In the genomic region with DNA sequence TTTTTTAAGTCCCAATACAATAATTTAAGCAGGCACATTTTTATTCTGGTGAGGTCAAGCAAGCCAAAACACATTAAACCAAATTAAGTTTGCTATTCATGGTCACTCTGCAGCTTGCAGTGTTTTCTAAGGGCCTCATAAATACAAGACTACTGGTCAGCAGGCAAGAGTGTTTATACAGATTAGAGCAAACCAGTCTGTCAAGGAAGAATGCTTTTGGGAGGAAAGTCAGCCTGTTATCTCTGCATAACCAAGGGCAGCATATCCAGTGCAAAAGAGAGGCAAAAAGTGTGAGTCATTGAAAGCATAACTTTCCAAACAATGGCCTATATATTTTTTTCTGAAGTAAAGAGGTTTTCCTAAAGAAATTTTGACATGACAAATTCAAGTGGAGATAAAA, we compare ENCODE assay signal across 1 cellular context.
A peak's percentile ranks its signal among the peaks of the same experiment; 100 is the strongest.
TF ChIP-seq lines count a peak whose summit lies in the region.

No MANE protein-coding gene starts in this region.

TF ChIP-seq in K562, 482 proteins besides CTCF, POLR2A, EP300 and RAD21 (continued from another document and continues in another):
- no peak for TF ChIP-seq ZNF668 (CRISPR knock-in tag; IDR thresholded peaks at IDR 0.05)
- TF ChIP-seq DNMT1 (IDR thresholded peaks at IDR 0.05), result no peak
- TF ChIP-seq EWSR1 (IDR thresholded peaks at IDR 0.05; ENCODE audit: borderline replicate concordance, low read depth, partially characterized antibody), result no peak
- TF ChIP-seq STAT5A (IDR thresholded peaks at IDR 0.05; ENCODE audit: borderline replicate concordance, low read length), result peak; percentile 84
- TF ChIP-seq ZNF217 (CRISPR knock-in tag; IDR thresholded peaks at IDR 0.05), result no peak
- TF ChIP-seq, protein P1, sequence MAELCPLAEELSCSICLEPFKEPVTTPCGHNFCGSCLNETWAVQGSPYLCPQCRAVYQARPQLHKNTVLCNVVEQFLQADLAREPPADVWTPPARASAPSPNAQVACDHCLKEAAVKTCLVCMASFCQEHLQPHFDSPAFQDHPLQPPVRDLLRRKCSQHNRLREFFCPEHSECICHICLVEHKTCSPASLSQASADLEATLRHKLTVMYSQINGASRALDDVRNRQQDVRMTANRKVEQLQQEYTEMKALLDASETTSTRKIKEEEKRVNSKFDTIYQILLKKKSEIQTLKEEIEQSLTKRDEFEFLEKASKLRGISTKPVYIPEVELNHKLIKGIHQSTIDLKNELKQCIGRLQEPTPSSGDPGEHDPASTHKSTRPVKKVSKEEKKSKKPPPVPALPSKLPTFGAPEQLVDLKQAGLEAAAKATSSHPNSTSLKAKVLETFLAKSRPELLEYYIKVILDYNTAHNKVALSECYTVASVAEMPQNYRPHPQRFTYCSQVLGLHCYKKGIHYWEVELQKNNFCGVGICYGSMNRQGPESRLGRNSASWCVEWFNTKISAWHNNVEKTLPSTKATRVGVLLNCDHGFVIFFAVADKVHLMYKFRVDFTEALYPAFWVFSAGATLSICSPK (IDR thresholded peaks at IDR 0.05; ENCODE audit: borderline replicate concordance), result no peak
- TF ChIP-seq UBTF (IDR thresholded peaks at IDR 0.05; ENCODE audit: borderline replicate concordance in 1 of 2, low read depth in 2 of 2, low read length in 2 of 2), result no peak
- TF ChIP-seq PHF20 (IDR thresholded peaks at IDR 0.05; ENCODE audit: partially characterized antibody), result no peak
- no peak for TF ChIP-seq ZNF165 (CRISPR knock-in tag; IDR thresholded peaks at IDR 0.05; ENCODE audit: borderline replicate concordance)
- TF ChIP-seq, protein P2, sequence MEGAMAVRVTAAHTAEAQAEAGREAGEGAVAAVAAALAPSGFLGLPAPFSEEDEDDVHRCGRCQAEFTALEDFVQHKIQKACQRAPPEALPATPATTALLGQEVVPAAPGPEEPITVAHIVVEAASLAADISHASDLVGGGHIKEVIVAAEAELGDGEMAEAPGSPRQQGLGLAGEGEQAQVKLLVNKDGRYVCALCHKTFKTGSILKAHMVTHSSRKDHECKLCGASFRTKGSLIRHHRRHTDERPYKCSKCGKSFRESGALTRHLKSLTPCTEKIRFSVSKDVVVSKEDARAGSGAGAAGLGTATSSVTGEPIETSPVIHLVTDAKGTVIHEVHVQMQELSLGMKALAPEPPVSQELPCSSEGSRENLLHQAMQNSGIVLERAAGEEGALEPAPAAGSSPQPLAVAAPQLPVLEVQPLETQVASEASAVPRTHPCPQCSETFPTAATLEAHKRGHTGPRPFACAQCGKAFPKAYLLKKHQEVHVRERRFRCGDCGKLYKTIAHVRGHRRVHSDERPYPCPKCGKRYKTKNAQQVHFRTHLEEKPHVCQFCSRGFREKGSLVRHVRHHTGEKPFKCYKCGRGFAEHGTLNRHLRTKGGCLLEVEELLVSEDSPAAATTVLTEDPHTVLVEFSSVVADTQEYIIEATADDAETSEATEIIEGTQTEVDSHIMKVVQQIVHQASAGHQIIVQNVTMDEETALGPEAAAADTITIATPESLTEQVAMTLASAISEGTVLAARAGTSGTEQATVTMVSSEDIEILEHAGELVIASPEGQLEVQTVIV (CRISPR knock-in tag; IDR thresholded peaks at IDR 0.05; ENCODE audit: borderline replicate concordance), result no peak
- TF ChIP-seq NR2C1 (IDR thresholded peaks at IDR 0.05), result no peak
- TF ChIP-seq NR2C1 (tag; IDR thresholded peaks at IDR 0.05), result no peak
- no peak for TF ChIP-seq SIN3B (IDR thresholded peaks at IDR 0.05; ENCODE audit: low read depth)
- TF ChIP-seq, protein P3, sequence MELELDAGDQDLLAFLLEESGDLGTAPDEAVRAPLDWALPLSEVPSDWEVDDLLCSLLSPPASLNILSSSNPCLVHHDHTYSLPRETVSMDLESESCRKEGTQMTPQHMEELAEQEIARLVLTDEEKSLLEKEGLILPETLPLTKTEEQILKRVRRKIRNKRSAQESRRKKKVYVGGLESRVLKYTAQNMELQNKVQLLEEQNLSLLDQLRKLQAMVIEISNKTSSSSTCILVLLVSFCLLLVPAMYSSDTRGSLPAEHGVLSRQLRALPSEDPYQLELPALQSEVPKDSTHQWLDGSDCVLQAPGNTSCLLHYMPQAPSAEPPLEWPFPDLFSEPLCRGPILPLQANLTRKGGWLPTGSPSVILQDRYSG (tag; conservative IDR thresholded peaks at IDR 0.05; ENCODE audit: low read depth), result no peak
- no peak for TF ChIP-seq XRCC3 (IDR thresholded peaks at IDR 0.05)
- no peak for TF ChIP-seq PTRF (tag; IDR thresholded peaks at IDR 0.05)
- peak; percentile 69 to 75; a peak in 3 of 4 replicates for TF ChIP-seq TRIM24 (IDR thresholded peaks at IDR 0.05)
- TF ChIP-seq NR0B1 (IDR thresholded peaks at IDR 0.05; ENCODE audit: partially characterized antibody), result no peak
- TF ChIP-seq, protein P4, sequence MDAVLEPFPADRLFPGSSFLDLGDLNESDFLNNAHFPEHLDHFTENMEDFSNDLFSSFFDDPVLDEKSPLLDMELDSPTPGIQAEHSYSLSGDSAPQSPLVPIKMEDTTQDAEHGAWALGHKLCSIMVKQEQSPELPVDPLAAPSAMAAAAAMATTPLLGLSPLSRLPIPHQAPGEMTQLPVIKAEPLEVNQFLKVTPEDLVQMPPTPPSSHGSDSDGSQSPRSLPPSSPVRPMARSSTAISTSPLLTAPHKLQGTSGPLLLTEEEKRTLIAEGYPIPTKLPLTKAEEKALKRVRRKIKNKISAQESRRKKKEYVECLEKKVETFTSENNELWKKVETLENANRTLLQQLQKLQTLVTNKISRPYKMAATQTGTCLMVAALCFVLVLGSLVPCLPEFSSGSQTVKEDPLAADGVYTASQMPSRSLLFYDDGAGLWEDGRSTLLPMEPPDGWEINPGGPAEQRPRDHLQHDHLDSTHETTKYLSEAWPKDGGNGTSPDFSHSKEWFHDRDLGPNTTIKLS (IDR thresholded peaks at IDR 0.05; ENCODE audit: borderline replicate concordance, low read depth), result no peak
- TF ChIP-seq ZBTB12 (CRISPR knock-in tag; IDR thresholded peaks at IDR 0.05), result no peak
- no peak for TF ChIP-seq POLR2B (IDR thresholded peaks at IDR 0.05; ENCODE audit: low read depth, partially characterized antibody)
- no peak for TF ChIP-seq IRF2 (CRISPR knock-in tag; IDR thresholded peaks at IDR 0.05)
- TF ChIP-seq BCOR (IDR thresholded peaks at IDR 0.05), result peak; percentile 44; the same call in 1 of the 2 replicates
- no peak for TF ChIP-seq PHTF2 (CRISPR knock-in tag; IDR thresholded peaks at IDR 0.05)
- TF ChIP-seq SRF (CRISPR knock-in tag; IDR thresholded peaks at IDR 0.05), result no peak
- TF ChIP-seq, protein P5, sequence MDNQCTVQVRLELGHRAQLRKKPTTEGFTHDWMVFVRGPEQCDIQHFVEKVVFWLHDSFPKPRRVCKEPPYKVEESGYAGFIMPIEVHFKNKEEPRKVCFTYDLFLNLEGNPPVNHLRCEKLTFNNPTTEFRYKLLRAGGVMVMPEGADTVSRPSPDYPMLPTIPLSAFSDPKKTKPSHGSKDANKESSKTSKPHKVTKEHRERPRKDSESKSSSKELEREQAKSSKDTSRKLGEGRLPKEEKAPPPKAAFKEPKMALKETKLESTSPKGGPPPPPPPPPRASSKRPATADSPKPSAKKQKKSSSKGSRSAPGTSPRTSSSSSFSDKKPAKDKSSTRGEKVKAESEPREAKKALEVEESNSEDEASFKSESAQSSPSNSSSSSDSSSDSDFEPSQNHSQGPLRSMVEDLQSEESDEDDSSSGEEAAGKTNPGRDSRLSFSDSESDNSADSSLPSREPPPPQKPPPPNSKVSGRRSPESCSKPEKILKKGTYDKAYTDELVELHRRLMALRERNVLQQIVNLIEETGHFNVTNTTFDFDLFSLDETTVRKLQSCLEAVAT (IDR thresholded peaks at IDR 0.05), result no peak
- TF ChIP-seq PRMT5 (CRISPR knock-in tag; IDR thresholded peaks at IDR 0.05), result no peak
- TF ChIP-seq HSF4 (CRISPR knock-in tag; IDR thresholded peaks at IDR 0.05; ENCODE audit: borderline replicate concordance), result no peak
- TF ChIP-seq ESRRA (IDR thresholded peaks at IDR 0.05; ENCODE audit: borderline replicate concordance, low read depth), result peak; percentile 28; the same call in 1 of the 2 replicates
- no peak for TF ChIP-seq ZNF511 (CRISPR knock-in tag; IDR thresholded peaks at IDR 0.05)
- TF ChIP-seq, protein P6, sequence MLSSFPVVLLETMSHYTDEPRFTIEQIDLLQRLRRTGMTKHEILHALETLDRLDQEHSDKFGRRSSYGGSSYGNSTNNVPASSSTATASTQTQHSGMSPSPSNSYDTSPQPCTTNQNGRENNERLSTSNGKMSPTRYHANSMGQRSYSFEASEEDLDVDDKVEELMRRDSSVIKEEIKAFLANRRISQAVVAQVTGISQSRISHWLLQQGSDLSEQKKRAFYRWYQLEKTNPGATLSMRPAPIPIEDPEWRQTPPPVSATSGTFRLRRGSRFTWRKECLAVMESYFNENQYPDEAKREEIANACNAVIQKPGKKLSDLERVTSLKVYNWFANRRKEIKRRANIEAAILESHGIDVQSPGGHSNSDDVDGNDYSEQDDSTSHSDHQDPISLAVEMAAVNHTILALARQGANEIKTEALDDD (IDR thresholded peaks at IDR 0.05), result peak; percentile 99
- peak; percentile 54; the same call in 1 of the 2 replicates for TF ChIP-seq CTBP1 (IDR thresholded peaks at IDR 0.05; ENCODE audit: borderline replicate concordance)
- no peak for TF ChIP-seq SRSF7 (optimal IDR thresholded peaks at IDR 0.05; ENCODE audit: low read depth, low read length)
- TF ChIP-seq ZC3H11A (IDR thresholded peaks at IDR 0.05; ENCODE audit: low read depth, low read length), result no peak
- no peak for TF ChIP-seq ZNF146 (CRISPR knock-in tag; IDR thresholded peaks at IDR 0.05; ENCODE audit: unreplicated experiment)
- TF ChIP-seq CHCHD3 (CRISPR knock-in tag; IDR thresholded peaks at IDR 0.05), result no peak
- TF ChIP-seq ZNF589 (CRISPR knock-in tag; IDR thresholded peaks at IDR 0.05; ENCODE audit: low read depth), result 0 out of 2 replicates have a peak, but pooled peaks have one; percentile 45
- peak; percentile 95 for TF ChIP-seq ARID1B (IDR thresholded peaks at IDR 0.05)
- peak; percentile 51; the same call in 1 of the 2 replicates for TF ChIP-seq ZEB2 (IDR thresholded peaks at IDR 0.05)
- no peak for TF ChIP-seq GTF3C2 (IDR thresholded peaks at IDR 0.05; ENCODE audit: borderline replicate concordance, extremely low read depth, insufficient read length)
- no peak; the same call in 1 of the 2 replicates for TF ChIP-seq PHB2 (IDR thresholded peaks at IDR 0.05; ENCODE audit: low read depth)
- TF ChIP-seq NR4A1 (CRISPR knock-in tag; IDR thresholded peaks at IDR 0.05), result no peak
- no peak for TF ChIP-seq NR4A1 (tag; IDR thresholded peaks at IDR 0.05)
